19 cellular contexts compared by ENCODE assay signal in genomic region chr20:55882922-55883321, GRCh38.
DNase-seq lines count a peak whose midpoint lies in the region; ATAC-seq and TF ChIP-seq lines count a peak whose summit lies in the region.
"Had no signal": no experiment of that assay in that cellular context is flagged by ENCODE, and none has a peak within 500 bp of the region (broad histone marks: within the 10 kb centered on the region; RNA-seq: fewer than 3 reads in every experiment).

No MANE protein-coding gene starts in this region.

- H3K27ac ChIP-seq in colonic mucosa: no peak overlapping the region
- no peak overlapping the region for H3K27ac ChIP-seq in transverse colon
- H3K27ac ChIP-seq: SJSA1 had no signal

- H3K4me1 ChIP-seq in colonic mucosa: no peaks in the 10 kb centered on the region
- H3K4me1 ChIP-seq in transverse colon: peaks cover 0 to 17% (median 0%) of the 10 kb centered on the region in 4 donors
- H3K4me1 ChIP-seq: SJSA1 had no signal

- in situ Hi-C loops in transverse colon (cut with MboI; ENCODE audit: low pct_ligation_motif_present in 1 of 4, low pct_unique_long_range_greater_than_20kb in 1 of 4, low sequenced_read_pairs in 3 of 4): no loop called here

- no peak for TF ChIP-seq CTCF in colonic mucosa (IDR thresholded peaks at IDR 0.05)
- no peak for TF ChIP-seq CTCF in transverse colon (IDR thresholded peaks at IDR 0.05)

- no peak for TF ChIP-seq EP300 in transverse colon (IDR thresholded peaks at IDR 0.05; ENCODE audit: low read depth)

- DNase-seq in NCI-H82 (lab: John Stamatoyannopoulos, UW): peak; percentile 27
- no peak for DNase-seq in NCI-H82 treated with DMSO at 0.1 percent for 48 hours (lab: John Stamatoyannopoulos, UW; ENCODE audit: unreplicated experiment)
- DNase-seq in colonic mucosa: peak; percentile 27
- peak; percentile 88 for DNase-seq in left lobe of liver (ENCODE audit: low spot score)
- peak; percentile 39 for DNase-seq in transverse colon
- no peak for DNase-seq in GM19238 (ENCODE audit: insufficient read length, low spot score)
- no peak for DNase-seq in stimulated activated CD4-positive, alpha-beta T cell treated with anti-CD3 and anti-CD28 coated beads, Interleukin-4, amount 100 ng/mL, for 1 hour
- DNase-seq: 8988T, DMS79 treated with DMSO at 0.1 percent for 48 hours, Kasumi-1, MG63, NCI-H1417, NCI-H1694 treated with DMSO at 0.1 percent for 48 hours, NCI-H2081 treated with DMSO at 0.1 percent for 48 hours, NCI-H2171 treated with DMSO at 0.1 percent for 48 hours, NCI-H524 treated with DMSO at 0.1 percent for 48 hours had no signal

- H3K4me3 ChIP-seq in colonic mucosa (no peak overlapping the region), transverse colon (no peak overlapping the region)
- H3K4me3 ChIP-seq: MG63, SJSA1 had no signal

- intact Hi-C loops in colonic mucosa (cut with DNase I) (no loop called here), transverse colon (cut with DNase I; ENCODE audit: low total_unique reads) (no loop called here)

- H3K27me3 ChIP-seq in colonic mucosa: no peaks in the 10 kb centered on the region
- H3K27me3 ChIP-seq in transverse colon: no peaks in the 10 kb centered on the region
- H3K27me3 ChIP-seq: MG63, SJSA1 had no signal

- H3K36me3 ChIP-seq in colonic mucosa (no peaks in the 10 kb centered on the region), transverse colon (no peaks in the 10 kb centered on the region)
- H3K36me3 ChIP-seq: MG63, SJSA1 had no signal

- ATAC-seq in left lobe of liver (peak; percentile 82), HG03095 (IDR thresholded peaks at IDR 0.05; ENCODE audit: unreplicated experiment) (no peak)
- ATAC-seq: Right ventricle myocardium inferior had no signal

- 33 to 43% methylated on average over 1 to 3 of the region's 3 CpGs for WGBS in transverse colon (ENCODE audit: low coverage in 1 of 2), 2 donors

- H3K9ac ChIP-seq in colonic mucosa (ENCODE audit: low read depth in 2 of 2, low read length in 2 of 2): no peak overlapping the region

- H3K9me3 ChIP-seq in colonic mucosa (no peaks in the 10 kb centered on the region), transverse colon (no peaks in the 10 kb centered on the region)
- H3K9me3 ChIP-seq: MG63 had no signal

- TF ChIP-seq POLR2A in transverse colon (IDR thresholded peaks at IDR 0.05): no peak

Comparison
In these comparisons a context has a peak if more than half of its experiments do, and no peak if none do; other contexts are left out.
1. DNase-seq: peak in NCI-H82 (single experiment), colonic mucosa (single experiment), left lobe of liver (single experiment) and transverse colon (single experiment); none in NCI-H82 treated with DMSO at 0.1 percent for 48 hours (single experiment), GM19238 (single experiment) and stimulated activated CD4-positive, alpha-beta T cell treated with anti-CD3 and anti-CD28 coated beads, Interleukin-4, amount 100 ng/mL, for 1 hour (single experiment).